ENCODE assay signal across 8 cellular contexts in the genomic region with DNA sequence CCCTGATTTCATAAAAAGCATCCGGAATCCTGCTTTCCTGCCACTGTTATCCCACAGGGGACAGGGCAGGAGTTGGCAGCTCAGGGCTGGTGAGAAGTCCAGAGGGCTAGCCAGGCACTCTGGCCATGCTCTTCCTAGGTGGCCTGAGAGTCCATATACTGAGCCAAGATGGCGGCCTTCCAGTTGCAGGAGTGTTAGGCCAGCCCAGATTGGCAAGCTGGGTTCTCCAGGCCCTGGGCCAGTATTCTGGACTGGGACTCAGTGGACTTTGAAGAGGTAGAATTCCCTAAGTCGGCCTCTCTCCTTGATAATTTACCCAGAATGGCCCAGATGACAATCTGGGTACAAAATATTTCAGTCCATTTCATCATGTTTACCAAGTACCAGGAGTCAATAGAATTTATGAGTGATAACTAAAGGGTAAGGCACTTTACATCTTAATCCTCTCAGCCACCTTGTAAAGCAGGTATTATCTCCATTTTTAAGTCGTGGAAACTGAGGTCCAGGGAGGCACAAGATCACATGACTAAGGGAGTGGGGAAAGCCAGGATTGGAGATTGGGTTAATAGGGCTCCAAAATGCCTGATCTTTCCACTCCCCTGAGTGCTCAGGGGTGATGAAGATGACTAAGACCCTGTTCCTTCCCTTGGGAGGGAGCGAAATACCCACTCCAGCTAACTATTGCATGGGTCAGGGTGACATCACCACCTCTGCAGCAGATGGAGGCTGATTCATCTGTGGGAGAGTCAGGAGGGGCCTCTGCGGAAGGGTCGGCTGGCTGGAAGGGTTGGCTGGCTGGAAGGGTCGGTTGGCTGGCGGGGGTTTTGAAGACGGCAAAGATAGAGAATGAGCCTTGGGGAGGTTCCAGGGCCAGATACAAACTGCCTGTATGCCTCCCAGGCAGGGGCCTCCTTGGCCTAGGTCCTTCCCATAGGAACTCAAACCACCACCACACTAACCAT. TPM values are rescaled to one million over a fixed set of nuclear protein-coding genes. Genes with fewer than 3 reads are reported as not detected.
DNase-seq lines count a peak whose midpoint lies in the region; ATAC-seq and TF ChIP-seq lines count a peak whose summit lies in the region.

No MANE protein-coding gene starts in this region.

- H3K27ac Mint-ChIP-seq in naive thymus-derived CD8-positive, alpha-beta T cell, result peak overlapping the region; percentile 71 to 91 (median 80)

- TF ChIP-seq RAD21 in HCT116 (IDR thresholded peaks at IDR 0.05; ENCODE audit: low read depth), result no peak

- RAD21 ChIA-PET in HCT116 (lab: Charles Lee; ENCODE audit: low non-redundant PET in 1 of 2, low total read pairs in 2 of 2, uncharacterized antibody in 2 of 2, unreplicated experiment in 2 of 2), result interaction anchor here in 1 of 2 experiments (0.6 to 0.8 kb wide), 2 partner anchors 24 to 145 kb away, joined by 3 to 4 read pairs; no protein-coding TSS in a partner anchor

- H3K36me3 Mint-ChIP-seq in naive thymus-derived CD8-positive, alpha-beta T cell, result peaks cover 0 to 3% (median 0%) of the 10 kb centered on the region in 3 donors

- peaks cover 22 to 32% of the 10 kb centered on the region in 2 experiments for H3K4me1 ChIP-seq in HCT116 (ENCODE audit: control insufficient read depth in 1 of 2, insufficient read depth in 2 of 2, low read length in 2 of 2)
- peaks cover 24 to 61% (median 54%) of the 10 kb centered on the region in 4 donors for H3K4me1 ChIP-seq in esophagus muscularis mucosa

- TF ChIP-seq EP300 in esophagus muscularis mucosa (IDR thresholded peaks at IDR 0.05), result no peak

- H3K9me2 ChIP-seq in HCT116 (ENCODE audit: insufficient read depth), result no peaks in the 10 kb centered on the region

- H3K79me2 ChIP-seq in HCT116 (ENCODE audit: insufficient read depth, low read length), result peaks cover 23% of the 10 kb centered on the region

- H3K9me3 Mint-ChIP-seq in naive thymus-derived CD8-positive, alpha-beta T cell, result no peaks in the 10 kb centered on the region

- no peaks in the 10 kb centered on the region for H3K27me3 Mint-ChIP-seq in naive thymus-derived CD8-positive, alpha-beta T cell

- H3K36me3 ChIP-seq in HCT116 (ENCODE audit: control insufficient read depth in 1 of 2, insufficient read depth in 2 of 2, low read length in 2 of 2) (no peaks in the 10 kb centered on the region), esophagus muscularis mucosa (no peaks in the 10 kb centered on the region)

- H3K27me3 ChIP-seq in HCT116 (ENCODE audit: insufficient read depth, low read length), result no peaks in the 10 kb centered on the region
- no peaks in the 10 kb centered on the region for H3K27me3 ChIP-seq in esophagus muscularis mucosa

- H3K4me3 ChIP-seq in HCT116 (replicated peaks in 1 of 2; ENCODE audit: low read depth in 1 of 2, low read length in 2 of 2), result peak overlapping the region; percentile 37 to 57; a peak in 3 of 4 replicates
- H3K4me3 ChIP-seq in esophagus muscularis mucosa, result peak overlapping the region in 3 of 4 donors; percentile 89 to 98 (median 97)

- peak overlapping the region; percentile 79 for H3K9ac ChIP-seq in HCT116 (ENCODE audit: low read length)

- H3K4me3 Mint-ChIP-seq in naive thymus-derived CD8-positive, alpha-beta T cell, result peak overlapping the region; percentile 74 to 90 (median 82)

- peak overlapping the region; percentile 87 for H3K4me2 ChIP-seq in HCT116 (ENCODE audit: low read length)

- peak; percentile 94 for DNase-seq in AG08396 (ENCODE audit: low spot score)
- DNase-seq in HCT116 (ENCODE audit: low read depth, low spot score), result peak; percentile 87
- DNase-seq in UCSD-AML1 (lab: John Stamatoyannopoulos, UW; ENCODE audit: unreplicated experiment), result peak; percentile 59
- no peak for DNase-seq in esophagus muscularis mucosa (ENCODE audit: extremely low spot score)
- DNase-seq in naive thymus-derived CD8-positive, alpha-beta T cell, result no peak
- no peak for DNase-seq in NOMO-1 treated with DMSO at 0.1 percent for 48 hours (lab: John Stamatoyannopoulos, UW; ENCODE audit: unreplicated experiment)
- no peak for DNase-seq in activated CD4-positive, CD25-positive, alpha-beta regulatory T cell treated with anti-CD3 and anti-CD28 coated beads, Interleukin-2, amount 50 U/mL, for 72 hours

- CTCF ChIA-PET in HCT116 (lab: Charles Lee), result interaction anchor here (0.5 to 1.5 kb wide), 2 partner anchors 8 to 42 kb away, joined by 3 to 6 read pairs; no protein-coding TSS in a partner anchor

- no peak overlapping the region for H2AFZ ChIP-seq in HCT116 (ENCODE audit: low read depth, low read length, poor library complexity, severe bottlenecking)

- WGBS in esophagus muscularis mucosa, result 55% methylated on average over 9 of the region's 10 CpGs

- H3K27ac ChIP-seq in HCT116 (ENCODE audit: low read depth, low read length) (peak overlapping the region; percentile 96), esophagus muscularis mucosa (replicated peaks in 1 of 4) (peak overlapping the region; percentile 87 to 96 (median 95))

- TF ChIP-seq CTCF in HCT116 (IDR thresholded peaks at IDR 0.05 in 2 of 3, conservative IDR thresholded peaks at IDR 0.05 in 1 of 3; ENCODE audit: borderline replicate concordance in 1 of 3, insufficient read depth in 1 of 3, low read depth in 2 of 3, low read length in 2 of 3) (no peak), esophagus muscularis mucosa (IDR thresholded peaks at IDR 0.05) (no peak)

- intact Hi-C loops in HCT116 (cut with micrococcal nuclease) (loop anchor here (1.0 kb wide), 1 partner anchor 29 kb away; no protein-coding TSS in a partner anchor), esophagus muscularis mucosa (cut with DNase I) (no loop called here)

- H3K9me3 ChIP-seq in HCT116 (ENCODE audit: control insufficient read depth in 1 of 2, insufficient read depth in 1 of 2, low read depth in 1 of 2, low read length in 2 of 2), result no peaks in the 10 kb centered on the region
- no peaks in the 10 kb centered on the region for H3K9me3 ChIP-seq in esophagus muscularis mucosa

- peaks cover 16 to 36% (median 29%) of the 10 kb centered on the region in 4 donors for H3K4me1 Mint-ChIP-seq in naive thymus-derived CD8-positive, alpha-beta T cell

- ATAC-seq in HCT116, result peak; percentile 55
- no peak for ATAC-seq in naive thymus-derived CD8-positive, alpha-beta T cell
- no peak for ATAC-seq in HG02798 (IDR thresholded peaks at IDR 0.05; ENCODE audit: poor library complexity, unreplicated experiment)

- peak; percentile 23 for TF ChIP-seq POLR2A in HCT116 (IDR thresholded peaks at IDR 0.05; ENCODE audit: borderline replicate concordance, extremely low read depth, insufficient read depth, insufficient read length)
- TF ChIP-seq POLR2A in esophagus muscularis mucosa (IDR thresholded peaks at IDR 0.05; ENCODE audit: low read depth), result no peak

- BruUV-seq in HCT116 (replicated peaks; lab: Mats Ljungman, UMichigan), result TSS peak; percentile 95

- no peaks in the 10 kb centered on the region for H4K20me1 ChIP-seq in HCT116 (ENCODE audit: insufficient read depth)

- POLR2A ChIA-PET in HCT116 (lab: Charles Lee), result interaction anchor here (0.5 to 2.3 kb wide), 6 partner anchors 8 to 826 kb away, joined by 3 to 12 read pairs (median 6); partner anchors contain the start of gene ANKRD54
- POLR2A ChIA-PET in naive thymus-derived CD8-positive, alpha-beta T cell (lab: Charles Lee), result interaction anchor here (0.5 to 2.9 kb wide), 6 partner anchors 8 to 228 kb away, joined by 4 to 32 read pairs (median 5); partner anchors contain the start of gene ANKRD54

TF ChIP-seq in HCT116, 20 proteins besides CTCF, POLR2A, EP300 and RAD21 (continues in another document):
- TF ChIP-seq ZBTB33 (IDR thresholded peaks at IDR 0.05; ENCODE audit: extremely low read depth, insufficient replicate concordance, low read length) (no peak), JUND (IDR thresholded peaks at IDR 0.05) (peak; percentile 90), SRF (IDR thresholded peaks at IDR 0.05; ENCODE audit: low read depth) (no peak), FOSL1 (IDR thresholded peaks at IDR 0.05; ENCODE audit: low read depth) (peak; percentile 82), CBX3 (IDR thresholded peaks at IDR 0.05; ENCODE audit: low read depth) (no peak), TCF7L2 (IDR thresholded peaks at IDR 0.05; ENCODE audit: borderline replicate concordance, extremely low read depth, insufficient read depth, insufficient read length) (peak; percentile 59)

RNA-seq across cellular contexts. Expression of gene MICALL1, which starts 1.2 kb away (rescaled TPM):
- total RNA-seq in HCT116 (2021; ENCODE audit: unreplicated experiment) (35.2 TPM), esophagus muscularis mucosa (100 to 1,000 TPM in 1 of 4 donors, 10 to 100 TPM in 3; 51.2 to 136 (median 71.2) TPM)
- 21.2 and 31.8 TPM in 2 replicates for polyA plus RNA-seq in HCT116 (2012)
- total RNA-seq in naive thymus-derived CD8-positive, alpha-beta T cell, result 10 to 100 TPM; 26.3 to 28.5 TPM
- 1 to 10 TPM; 1.3 to 4.7 (median 1.5) TPM for polyA plus RNA-seq in naive thymus-derived CD8-positive, alpha-beta T cell

RNA-seq across cellular contexts. Expression of gene C22orf23, which starts 48.5 kb away (rescaled TPM):
- 0.47 TPM for total RNA-seq in HCT116 (2021; ENCODE audit: unreplicated experiment)
- polyA plus RNA-seq in HCT116 (2012), result 1.7 and 2.5 TPM in 2 replicates
- not detected for total RNA-seq in esophagus muscularis mucosa
- not detected for total RNA-seq in naive thymus-derived CD8-positive, alpha-beta T cell
- not detected for polyA plus RNA-seq in naive thymus-derived CD8-positive, alpha-beta T cell

RNA-seq across cellular contexts. Expression of gene POLR2F, which starts 48.6 kb away (rescaled TPM):
- total RNA-seq in HCT116 (2021; ENCODE audit: unreplicated experiment) (107 TPM), esophagus muscularis mucosa (10 to 100 TPM; 45.7 to 93.0 (median 72.1) TPM)
- 118 and 140 TPM in 2 replicates for polyA plus RNA-seq in HCT116 (2012)
- 10 to 100 TPM; 38.0 to 40.7 TPM for total RNA-seq in naive thymus-derived CD8-positive, alpha-beta T cell
- polyA plus RNA-seq in naive thymus-derived CD8-positive, alpha-beta T cell, result 100 to 1,000 TPM; 129 to 172 (median 145) TPM

RNA-seq across cellular contexts. Expression of gene EIF3L, which starts 55.6 kb away (rescaled TPM):
- total RNA-seq in HCT116 (2021; ENCODE audit: unreplicated experiment), result 687 TPM
- polyA plus RNA-seq in HCT116 (2012), result 1,071 and 1,188 TPM in 2 replicates
- total RNA-seq in esophagus muscularis mucosa, result 100 to 1,000 TPM; 348 to 494 (median 425) TPM
- total RNA-seq in naive thymus-derived CD8-positive, alpha-beta T cell, result 100 to 1,000 TPM; 509 to 544 TPM
- 100 to 1,000 TPM; 310 to 395 (median 322) TPM for polyA plus RNA-seq in naive thymus-derived CD8-positive, alpha-beta T cell

Comparison
In these comparisons a context has a peak if more than half of its experiments do, and no peak if none do; other contexts are left out.
1. DNase-seq: peak in AG08396 (single experiment), HCT116 (single experiment) and UCSD-AML1 (single experiment); none in esophagus muscularis mucosa (single experiment), naive thymus-derived CD8-positive, alpha-beta T cell (0 of 10), NOMO-1 treated with DMSO at 0.1 percent for 48 hours (single experiment) and activated CD4-positive, CD25-positive, alpha-beta regulatory T cell treated with anti-CD3 and anti-CD28 coated beads, Interleukin-2, amount 50 U/mL, for 72 hours (single experiment).